Comparison of ENCODE assay signal across 8 cellular contexts in the genomic region with DNA sequence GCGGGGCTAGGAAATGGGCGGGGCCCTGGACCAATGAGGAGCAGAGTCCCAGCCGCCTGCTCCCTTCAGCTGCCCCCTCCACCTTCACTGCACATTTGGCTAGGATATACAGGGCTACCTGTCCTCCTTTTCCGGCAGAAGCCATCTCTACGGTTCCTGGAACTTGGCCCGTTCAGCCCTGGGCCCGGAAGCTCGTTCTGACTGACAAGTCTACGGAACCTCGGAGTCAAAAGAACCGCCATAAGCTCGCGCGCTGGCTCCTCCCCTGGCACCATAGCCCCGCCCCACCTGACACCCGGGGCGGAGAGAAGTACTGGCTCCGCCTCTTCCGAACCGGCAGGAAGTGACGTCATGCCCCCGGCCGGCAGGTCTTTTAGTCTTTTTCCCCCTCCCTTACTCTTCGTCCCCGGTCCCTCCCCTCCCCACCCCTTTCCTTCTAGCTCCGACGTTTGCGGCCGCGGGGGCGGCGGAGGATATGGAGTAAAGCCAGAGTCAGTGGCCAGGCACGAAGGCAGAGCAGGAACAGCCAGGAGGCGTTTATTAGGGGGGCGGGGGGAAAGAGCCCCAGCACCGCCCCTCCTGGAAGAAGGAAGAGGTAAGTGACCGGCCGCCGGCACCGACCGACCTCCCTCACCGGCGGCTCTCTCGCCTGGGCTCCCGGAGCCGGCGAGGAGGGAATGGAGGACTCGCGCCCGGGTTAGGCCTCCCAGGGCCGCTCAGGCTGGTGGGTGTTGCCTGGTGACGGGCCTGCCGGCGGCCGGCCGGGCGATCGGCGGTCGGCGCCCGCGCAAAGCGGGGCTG. TPM values are rescaled to one million over a fixed set of nuclear protein-coding genes. Genes with fewer than 3 reads are reported as not detected.
DNase-seq lines count a peak whose midpoint lies in the region; ATAC-seq, FAIRE-seq and TF ChIP-seq lines count a peak whose summit lies in the region.

A gene (minus strand): TSS at position 278 of the 801 bp plus-strand sequence. CDS start 3 bp downstream, at position 275.
A gene with protein sequence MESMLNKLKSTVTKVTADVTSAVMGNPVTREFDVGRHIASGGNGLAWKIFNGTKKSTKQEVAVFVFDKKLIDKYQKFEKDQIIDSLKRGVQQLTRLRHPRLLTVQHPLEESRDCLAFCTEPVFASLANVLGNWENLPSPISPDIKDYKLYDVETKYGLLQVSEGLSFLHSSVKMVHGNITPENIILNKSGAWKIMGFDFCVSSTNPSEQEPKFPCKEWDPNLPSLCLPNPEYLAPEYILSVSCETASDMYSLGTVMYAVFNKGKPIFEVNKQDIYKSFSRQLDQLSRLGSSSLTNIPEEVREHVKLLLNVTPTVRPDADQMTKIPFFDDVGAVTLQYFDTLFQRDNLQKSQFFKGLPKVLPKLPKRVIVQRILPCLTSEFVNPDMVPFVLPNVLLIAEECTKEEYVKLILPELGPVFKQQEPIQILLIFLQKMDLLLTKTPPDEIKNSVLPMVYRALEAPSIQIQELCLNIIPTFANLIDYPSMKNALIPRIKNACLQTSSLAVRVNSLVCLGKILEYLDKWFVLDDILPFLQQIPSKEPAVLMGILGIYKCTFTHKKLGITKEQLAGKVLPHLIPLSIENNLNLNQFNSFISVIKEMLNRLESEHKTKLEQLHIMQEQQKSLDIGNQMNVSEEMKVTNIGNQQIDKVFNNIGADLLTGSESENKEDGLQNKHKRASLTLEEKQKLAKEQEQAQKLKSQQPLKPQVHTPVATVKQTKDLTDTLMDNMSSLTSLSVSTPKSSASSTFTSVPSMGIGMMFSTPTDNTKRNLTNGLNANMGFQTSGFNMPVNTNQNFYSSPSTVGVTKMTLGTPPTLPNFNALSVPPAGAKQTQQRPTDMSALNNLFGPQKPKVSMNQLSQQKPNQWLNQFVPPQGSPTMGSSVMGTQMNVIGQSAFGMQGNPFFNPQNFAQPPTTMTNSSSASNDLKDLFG (plus strand): TSS at position 376 of the 801 bp plus-strand sequence. CDS start 15,794 bp downstream, outside the sequence.

- ATAC-seq in GM21381 (IDR thresholded peaks at IDR 0.05; ENCODE audit: unreplicated experiment): peak; percentile 86

- H3K4me3 Mint-ChIP-seq in Caco-2 (ENCODE audit: unreplicated experiment): peak within 1 kb of the TSS; percentile 99

- H3K4ac ChIP-seq in H1 (replicated peaks; ENCODE audit: insufficient read length, low read depth, low read length) (no peak within 1 kb of the TSS), mesenchymal stem cell (ENCODE audit: low read depth in 1 of 2, low read length in 2 of 2) (peak within 1 kb of the TSS; percentile 44 to 71)

- H4K5ac ChIP-seq in H1 (ENCODE audit: insufficient read length, low read depth, low read length): peak within 1 kb of the TSS; percentile 99

- no peaks in the 10 kb centered on the region for H3K36me3 ChIP-seq in Caco-2 (ENCODE audit: control insufficient read depth, insufficient read depth, low read length)
- H3K36me3 ChIP-seq in H1 (ENCODE audit: control insufficient read depth in 2 of 4, insufficient read depth in 4 of 4, low read length in 3 of 4): no peaks in the 10 kb centered on the region
- H3K36me3 ChIP-seq in mesenchymal stem cell (ENCODE audit: control insufficient read depth in 1 of 2, insufficient read depth in 2 of 2, low read depth in 1 of 2, low read length in 2 of 2): peaks cover 0 to 2% of the 10 kb centered on the region in 2 experiments

- H3K23ac ChIP-seq in H1 (ENCODE audit: insufficient read length): no peak within 1 kb of the TSS
- peak within 1 kb of the TSS in 1 of 2 experiments; percentile 87 for H3K23ac ChIP-seq in mesenchymal stem cell (ENCODE audit: low read length in 2 of 2)

- H3K79me2 ChIP-seq in H1 (ENCODE audit: control insufficient read depth in 1 of 2, insufficient read depth in 2 of 2, low read length in 2 of 2): peaks cover 0 to 44% of the 10 kb centered on the region in 2 experiments; a peak in 3 of 4 replicates

- H2BK12ac ChIP-seq in H1 (ENCODE audit: low read depth, low read length): no peak within 1 kb of the TSS; the same call in 1 of the 2 replicates
- H2BK12ac ChIP-seq in mesenchymal stem cell (ENCODE audit: low read length in 2 of 2): peak within 1 kb of the TSS in 1 of 2 experiments; percentile 88

- WGBS in H1 (ENCODE audit: extremely low coverage in 1 of 2, insufficient coverage in 1 of 2, insufficient read length in 1 of 2, insufficient replicate concordance in 2 of 2, low coverage in 1 of 2, low lambda C conversion rate in 2 of 2, missing lambda C conversion rate in 1 of 2), 2 experiments: 1% methylated on average over 39 of the region's 64 CpGs; no CpG with 5 or more reads in 1 of the 2 experiments
- WGBS in mesenchymal stem cell: under 1% methylated on average over 50 of the region's 64 CpGs

- H3K18ac ChIP-seq in H1 (ENCODE audit: extremely low read depth, low read length): peak within 1 kb of the TSS; percentile 99
- peak within 1 kb of the TSS; percentile 67 to 91 for H3K18ac ChIP-seq in mesenchymal stem cell (ENCODE audit: low read depth in 1 of 2, low read length in 2 of 2)

- no peak within 1 kb of the TSS for H4K91ac ChIP-seq in H1 (replicated peaks; ENCODE audit: insufficient read length, low read length)
- peak within 1 kb of the TSS; percentile 82 for H4K91ac ChIP-seq in mesenchymal stem cell (ENCODE audit: low read length)

- FAIRE-seq in HTR-8/SVneo (lab: Jason Lieb, UNC) (no peak), H1 (lab: Jason Lieb, UNC) (no peak)

- H3K27me3 ChIP-seq in Caco-2 (replicated peaks; ENCODE audit: control insufficient read depth, insufficient read depth, low read length): no peaks in the 10 kb centered on the region
- H3K27me3 ChIP-seq in H1 (replicated peaks in 1 of 4; ENCODE audit: control insufficient read depth in 3 of 4, extremely low read depth in 1 of 4, insufficient read depth in 3 of 4, low read length in 3 of 4): no peaks in the 10 kb centered on the region
- H3K27me3 ChIP-seq in mesenchymal stem cell (ENCODE audit: control insufficient read depth in 1 of 2, insufficient read depth in 1 of 2, low read length in 2 of 2): no peaks in the 10 kb centered on the region

- no peak within 1 kb of the TSS for H2BK20ac ChIP-seq in H1 (ENCODE audit: low read length)

- CTCF ChIA-PET in Caco-2 (lab: Charles Lee): interaction anchor here (0.6 to 1.4 kb wide), 5 partner anchors 12 to 1367 kb away, joined by 3 to 11 read pairs (median 5); no protein-coding TSS in a partner anchor
- CTCF ChIA-PET in H1 (lab: Charles Lee; ENCODE audit: partially characterized antibody): interaction anchor here (0.8 to 1.6 kb wide), 3 partner anchors 12 to 288 kb away, joined by 3 to 6 read pairs (median 3); no protein-coding TSS in a partner anchor

- no peak within 1 kb of the TSS for H3K14ac ChIP-seq in H1 (ENCODE audit: insufficient read length)
- peak within 1 kb of the TSS in 1 of 2 experiments; percentile 4 for H3K14ac ChIP-seq in mesenchymal stem cell (ENCODE audit: low read length in 2 of 2)

- H3K9me3 ChIP-seq in Caco-2: no peaks in the 10 kb centered on the region
- no peaks in the 10 kb centered on the region for H3K9me3 ChIP-seq in H1 (ENCODE audit: insufficient read depth in 2 of 2, low read depth in 1 of 2, low read length in 1 of 2)
- no peaks in the 10 kb centered on the region for H3K9me3 ChIP-seq in mesenchymal stem cell (ENCODE audit: control insufficient read depth, low read length)

- peak within 1 kb of the TSS; percentile 98 for H3K27ac Mint-ChIP-seq in Caco-2 (ENCODE audit: unreplicated experiment)

- peaks cover 8% of the 10 kb centered on the region for H3K4me1 ChIP-seq in Caco-2
- peaks cover 0 to 9% (median 3%) of the 10 kb centered on the region in 4 experiments; a peak in 3 of 7 replicates for H3K4me1 ChIP-seq in H1 (replicated peaks in 1 of 4; ENCODE audit: control insufficient read depth in 3 of 4, insufficient read depth in 4 of 4, low read length in 3 of 4)
- peaks cover 3% of the 10 kb centered on the region for H3K4me1 ChIP-seq in mesenchymal stem cell (ENCODE audit: control insufficient read depth, insufficient read depth, low read depth, low read length)

- DNase-seq in Caco-2 (peak; percentile 95 to 96), HTR-8/SVneo (ENCODE audit: insufficient read length, low spot score) (peak; percentile 92), NOMO-1 treated with DMSO at 0.1 percent for 48 hours (lab: John Stamatoyannopoulos, UW; ENCODE audit: unreplicated experiment) (peak; percentile 89), H1 (ENCODE audit: low read depth in 1 of 2, low spot score in 2 of 2) (peak; percentile 89 to 99), mesenchymal stem cell (peak; percentile 98)
- peak; percentile 83 for DNase-seq in activated CD8-positive, alpha-beta memory T cell treated with anti-CD3 and anti-CD28 coated beads, Interleukin-2, amount 50 U/mL, for 1 hour (ENCODE audit: extremely low read depth)
- peak; percentile 91 for DNase-seq in stimulated activated CD8-positive, alpha-beta memory T cell treated with anti-CD3 and anti-CD28 coated beads, Interleukin-12 subunit alpha, Interleukin-12 subunit beta, amount 100 ng/mL, for 24 hours (ENCODE audit: extremely low read depth)

- TF ChIP-seq RAD21 in H1 (IDR thresholded peaks at IDR 0.05 in 1 of 2, conservative IDR thresholded peaks at IDR 0.05 in 1 of 2; ENCODE audit: low read depth in 2 of 2, low read length in 2 of 2): no peak

- no TSS peak for BruUV-seq in Caco-2 (replicated peaks; lab: Mats Ljungman, UMichigan)

- H3K4me1 Mint-ChIP-seq in Caco-2 (ENCODE audit: low read depth, unreplicated experiment): peaks cover 16% of the 10 kb centered on the region

- H2BK15ac ChIP-seq in H1 (ENCODE audit: low read length) (0 out of 2 replicates have a peak within 1 kb of the TSS, but pooled peaks have one; percentile 94), mesenchymal stem cell (ENCODE audit: low read depth, poor library complexity, severe bottlenecking) (peak within 1 kb of the TSS; percentile 92)

- H3K9ac ChIP-seq in H1 (replicated peaks in 1 of 4; ENCODE audit: extremely low read depth in 1 of 4, low read depth in 3 of 4, low read length in 3 of 4) (peak within 1 kb of the TSS; percentile 65 to 86 (median 74)), mesenchymal stem cell (ENCODE audit: low read length) (peak within 1 kb of the TSS; percentile 99)

- H4K8ac ChIP-seq in H1 (ENCODE audit: extremely low read depth, insufficient read depth, low read length) (peak within 1 kb of the TSS; percentile 94), mesenchymal stem cell (ENCODE audit: low read length) (peak within 1 kb of the TSS; percentile 95)

- 0 out of 3 replicates have a peak, but pooled peaks of 1 of the 2 experiments have one; percentile 3 for TF ChIP-seq EP300 in H1 (IDR thresholded peaks at IDR 0.05; ENCODE audit: borderline replicate concordance in 1 of 2, low read depth in 2 of 2, low read length in 2 of 2)

- H2BK120ac ChIP-seq in H1 (replicated peaks; ENCODE audit: low read depth, low read length): no peak within 1 kb of the TSS
- H2BK120ac ChIP-seq in mesenchymal stem cell (ENCODE audit: low read depth, low read length): peak within 1 kb of the TSS; percentile 52

- intact Hi-C loops in Caco-2 (cut with micrococcal nuclease; ENCODE audit: unreplicated experiment): loop anchor here (1.0 to 2.0 kb wide), 4 partner anchors 12 to 66 kb away; a partner anchor contains a TSS

- H4K20me1 ChIP-seq in H1 (replicated peaks in 1 of 2; ENCODE audit: control insufficient read depth in 1 of 2, insufficient read depth in 2 of 2, low read length in 2 of 2): peaks cover 0 to 7% of the 10 kb centered on the region in 2 experiments

- H3K4me3 ChIP-seq in Caco-2 (ENCODE audit: low read depth, low read length) (peak within 1 kb of the TSS; percentile 76), H1 (ENCODE audit: extremely low read depth in 1 of 4, insufficient read depth in 2 of 4, low read depth in 3 of 4, low read length in 4 of 4) (peak within 1 kb of the TSS; percentile 77 to 94 (median 84)), mesenchymal stem cell (ENCODE audit: insufficient read depth in 1 of 2, low read depth in 1 of 2, low read length in 2 of 2) (peak within 1 kb of the TSS; percentile 95 to 96)

- H2AFZ ChIP-seq in H1 (ENCODE audit: low read length): peak within 1 kb of the TSS; percentile 99
- H2AFZ ChIP-seq in mesenchymal stem cell (ENCODE audit: low read depth, low read length): peak within 1 kb of the TSS; percentile 93

- no peaks in the 10 kb centered on the region for H3K27me3 Mint-ChIP-seq in Caco-2 (ENCODE audit: insufficient read depth, unreplicated experiment)

- POLR2A ChIA-PET in Caco-2 (lab: Charles Lee) (interaction anchor here (0.6 to 2.4 kb wide), 9 partner anchors 11 to 84 kb away, joined by 3 to 23 read pairs (median 3); a partner anchor contains a TSS), H1 (lab: Charles Lee; ENCODE audit: partially characterized antibody) (interaction anchor here (0.5 to 1.9 kb wide), 10 partner anchors 12 to 910 kb away, joined by 3 to 11 read pairs (median 3); no protein-coding TSS in a partner anchor)

- TF ChIP-seq CTCF in Caco-2 (IDR thresholded peaks at IDR 0.05; ENCODE audit: insufficient read depth in 1 of 2, low read depth in 1 of 2, low read length in 1 of 2, severe bottlenecking in 1 of 2, unreplicated experiment in 1 of 2) (no peak), H1 (IDR thresholded peaks at IDR 0.05; ENCODE audit: control extremely low read depth in 1 of 3, insufficient read depth in 1 of 3, low read depth in 1 of 3, low read length in 3 of 3) (no peak)

- H2BK5ac ChIP-seq in H1 (ENCODE audit: low read depth, low read length) (peak within 1 kb of the TSS; percentile 95), mesenchymal stem cell (ENCODE audit: low read depth, low read length, poor library complexity, severe bottlenecking) (peak within 1 kb of the TSS; percentile 67)

- 0 out of 2 replicates have a peak, but pooled peaks cover 4% of the 10 kb centered on the region for H3K23me2 ChIP-seq in H1 (ENCODE audit: low read depth, low read length)

- H2AK5ac ChIP-seq in H1 (ENCODE audit: low read depth, low read length) (no peak within 1 kb of the TSS), mesenchymal stem cell (ENCODE audit: low read length, severe bottlenecking) (no peak within 1 kb of the TSS)

- H3K27ac ChIP-seq in H1 (ENCODE audit: low read depth, low read length): peak within 1 kb of the TSS; percentile 74
- H3K27ac ChIP-seq in mesenchymal stem cell (ENCODE audit: low read length, poor library complexity, severe bottlenecking): peak within 1 kb of the TSS; percentile 90

- no peaks in the 10 kb centered on the region for H3K9me3 Mint-ChIP-seq in Caco-2 (ENCODE audit: unreplicated experiment)

- peak in 1 of 2 experiments; percentile 21; a peak in 2 of 3 replicates for TF ChIP-seq POLR2A in H1 (IDR thresholded peaks at IDR 0.05; ENCODE audit: control extremely low read depth in 1 of 2, low read depth in 2 of 2, low read length in 2 of 2)

- H3K79me1 ChIP-seq in H1 (ENCODE audit: low read depth, low read length) (no peaks in the 10 kb centered on the region), mesenchymal stem cell (replicated peaks; ENCODE audit: low read length, poor library complexity, severe bottlenecking) (peaks cover 2% of the 10 kb centered on the region)

- peak within 1 kb of the TSS; percentile 79 to 84 for H3K4me2 ChIP-seq in H1 (ENCODE audit: insufficient read depth in 1 of 2, low read depth in 2 of 2, low read length in 2 of 2)
- peak within 1 kb of the TSS; percentile 77 for H3K4me2 ChIP-seq in mesenchymal stem cell (ENCODE audit: low read length, poor library complexity, severe bottlenecking)

- H3K56ac ChIP-seq in H1 (replicated peaks; ENCODE audit: insufficient read length, low read depth, low read length): peak within 1 kb of the TSS; percentile 52

- H3K36me3 Mint-ChIP-seq in Caco-2 (ENCODE audit: insufficient read depth, unreplicated experiment): peaks cover 8% of the 10 kb centered on the region

RNA-seq across cellular contexts. Expression of the first gene that starts in this region (rescaled TPM):
- total RNA-seq in Caco-2 (2022): 3.9 and 4.9 TPM in 2 replicates
- 3.8 and 4.8 TPM in 2 replicates for total RNA-seq in H1 (2021; fragmentation: NEBNext Ultra II Directional; extraction: Animal tissue kit (Norgen Biotek cat#: 25700))
- 0.71 and 0.80 TPM in 2 replicates for polyA plus RNA-seq in H1 (2011; rRNA removed)
- 3.3 TPM for polyA plus RNA-seq in H1 (2011; cell fraction: cytosol; rRNA removed)
- 1.2 TPM for polyA plus RNA-seq in H1 (2011; cell fraction: nucleus; rRNA removed)
- 2.4 to 5.7 TPM (median 2.8 TPM) in 4 replicates for polyA plus RNA-seq in H1 (2012, experiment 1 of 2)
- 0.59 TPM for polyA plus RNA-seq in H1 (2012, experiment 2 of 2)
- polyA plus RNA-seq in H1 (2013, experiment 1 of 2): 5.8 TPM
- polyA plus RNA-seq in H1 (2013, experiment 2 of 2): 3.6 TPM
- 1.4 and 2.0 TPM in 2 replicates for polyA minus RNA-seq in H1 (2011; rRNA and poly(A)+ RNA removed)
- not detected for polyA minus RNA-seq in H1 (2011; cell fraction: cytosol; rRNA and poly(A)+ RNA removed)
- 6.0 TPM for polyA minus RNA-seq in H1 (2011; cell fraction: nucleus; rRNA and poly(A)+ RNA removed)
- 0.97 TPM for polyA plus RNA-seq in mesenchymal stem cell (2013, experiment 1 of 2)
- polyA plus RNA-seq in mesenchymal stem cell (2013, experiment 2 of 2): 1.2 TPM

RNA-seq across cellular contexts. Expression of the second gene that starts in this region (rescaled TPM):
- total RNA-seq in Caco-2 (2022): 49.5 and 55.2 TPM in 2 replicates
- total RNA-seq in H1 (2021; fragmentation: NEBNext Ultra II Directional; extraction: Animal tissue kit (Norgen Biotek cat#: 25700)): 45.0 and 48.7 TPM in 2 replicates
- polyA plus RNA-seq in H1 (2011; rRNA removed): 5.7 and 8.9 TPM in 2 replicates
- polyA plus RNA-seq in H1 (2011; cell fraction: cytosol; rRNA removed): 9.7 TPM
- polyA plus RNA-seq in H1 (2011; cell fraction: nucleus; rRNA removed): 6.6 TPM
- 10.0 to 21.1 TPM (median 14.9 TPM) in 4 replicates for polyA plus RNA-seq in H1 (2012, experiment 1 of 2)
- 1.2 TPM for polyA plus RNA-seq in H1 (2012, experiment 2 of 2)
- 18.9 TPM for polyA plus RNA-seq in H1 (2013, experiment 1 of 2)
- polyA plus RNA-seq in H1 (2013, experiment 2 of 2): 19.6 TPM
- 21.2 and 28.1 TPM in 2 replicates for polyA minus RNA-seq in H1 (2011; rRNA and poly(A)+ RNA removed)
- polyA minus RNA-seq in H1 (2011; cell fraction: cytosol; rRNA and poly(A)+ RNA removed): 30.8 TPM
- 30.2 TPM for polyA minus RNA-seq in H1 (2011; cell fraction: nucleus; rRNA and poly(A)+ RNA removed)
- polyA plus RNA-seq in mesenchymal stem cell (2013, experiment 1 of 2): 30.9 TPM
- polyA plus RNA-seq in mesenchymal stem cell (2013, experiment 2 of 2): 32.0 TPM

Comparison
In these comparisons a context has a peak if more than half of its experiments do, and no peak if none do; other contexts are left out.
1. Peak in every context shown above with its lines: DNase-seq, ATAC-seq, H3K4me3 ChIP-seq and H3K27ac ChIP-seq.